9 cellular contexts compared by ENCODE assay signal in the genomic region with DNA sequence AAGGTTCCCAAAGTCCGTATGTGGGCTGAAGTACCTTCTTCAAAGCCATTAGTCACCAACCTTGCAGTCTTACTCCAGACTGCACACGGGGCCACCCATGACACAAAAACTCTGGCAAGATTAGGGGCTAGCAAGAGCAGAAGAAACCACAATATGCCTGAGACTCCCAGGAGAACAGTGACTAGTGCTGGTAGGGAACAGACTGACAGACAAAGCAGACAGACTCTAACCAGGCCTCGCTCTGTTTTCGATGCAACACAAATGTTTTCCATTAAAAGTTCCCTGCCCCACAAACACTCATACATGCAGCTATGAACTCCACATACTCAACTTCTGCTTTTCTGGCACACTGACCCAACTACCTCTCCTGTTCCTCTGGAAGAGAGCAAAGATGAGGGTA.
A peak's percentile ranks its signal among the peaks of the same experiment; 100 is the strongest.
DNase-seq lines count a peak whose midpoint lies in the region; ATAC-seq, FAIRE-seq and TF ChIP-seq lines count a peak whose summit lies in the region.
"Had no signal": no experiment of that assay in that cellular context is flagged by ENCODE, and none has a peak within 500 bp of the region (broad histone marks: within the 10 kb centered on the region; RNA-seq: fewer than 3 reads in every experiment).

No MANE protein-coding gene starts in this region.

- H3K27ac ChIP-seq in endodermal cell (ENCODE audit: low read depth, low read length), result no peak overlapping the region

- no peak overlapping the region for H3K9ac ChIP-seq in endodermal cell (ENCODE audit: extremely low read depth, low read length, poor library complexity, severe bottlenecking)

- ATAC-seq in natural killer cell treated with Interleukin-12 subunit alpha and Interleukin-12 subunit beta and Interleukin-15 and Interleukin-18, amount 100 ng/mL, for 72 hours, result no peak
- ATAC-seq: HCT116 had no signal

- no peaks in the 10 kb centered on the region for H3K4me1 Mint-ChIP-seq in endodermal cell
- peaks cover 36 to 41% of the 10 kb centered on the region in 2 donors for H3K4me1 Mint-ChIP-seq in natural killer cell treated with Interleukin-12 subunit alpha and Interleukin-12 subunit beta and Interleukin-15 and Interleukin-18, amount 100 ng/mL, for 72 hours (ENCODE audit: low read depth in 2 of 2)

- peak; percentile 63 for DNase-seq in CD1c-positive myeloid dendritic cell (ENCODE audit: extremely low spot score)
- DNase-seq in NB4 (ENCODE audit: low read depth), result peak; percentile 83
- DNase-seq in endodermal cell, result no peak
- no peak for DNase-seq in natural killer cell treated with Interleukin-12 subunit alpha and Interleukin-12 subunit beta and Interleukin-15 and Interleukin-18, amount 100 ng/mL, for 72 hours (ENCODE audit: low spot score)
- no peak for DNase-seq in OCI-M2 (lab: John Stamatoyannopoulos, UW; ENCODE audit: unreplicated experiment)
- DNase-seq in urothelium cell line (ENCODE audit: low spot score), result no peak
- DNase-seq in cerebellar cortex (ENCODE audit: low spot score), result no peak
- DNase-seq in mesenteric fat pad (ENCODE audit: low spot score), result no peak

- peak overlapping the region; percentile 76 for H3K27ac Mint-ChIP-seq in endodermal cell
- H3K27ac Mint-ChIP-seq in natural killer cell treated with Interleukin-12 subunit alpha and Interleukin-12 subunit beta and Interleukin-15 and Interleukin-18, amount 100 ng/mL, for 72 hours, result peak overlapping the region in 1 of 2 donors; percentile 85

- TF ChIP-seq POLR2A in NB4 (IDR thresholded peaks at IDR 0.05; ENCODE audit: extremely low read depth, insufficient read length), result no peak

- H3K9me3 ChIP-seq in endodermal cell (ENCODE audit: control insufficient read depth, low read length), result no peaks in the 10 kb centered on the region

- H3K36me3 Mint-ChIP-seq in endodermal cell (ENCODE audit: low read depth), result peaks cover 56% of the 10 kb centered on the region
- H3K36me3 Mint-ChIP-seq in natural killer cell treated with Interleukin-12 subunit alpha and Interleukin-12 subunit beta and Interleukin-15 and Interleukin-18, amount 100 ng/mL, for 72 hours, result peaks cover 8% of the 10 kb centered on the region

- H3K9me3 Mint-ChIP-seq in endodermal cell, result no peaks in the 10 kb centered on the region
- H3K9me3 Mint-ChIP-seq in natural killer cell treated with Interleukin-12 subunit alpha and Interleukin-12 subunit beta and Interleukin-15 and Interleukin-18, amount 100 ng/mL, for 72 hours, result no peaks in the 10 kb centered on the region

- no peak for FAIRE-seq in urothelium cell line (lab: Jason Lieb, UNC)

- peaks cover 76% of the 10 kb centered on the region for H3K36me3 ChIP-seq in endodermal cell (ENCODE audit: control insufficient read depth, insufficient read depth, low read length)

- no peak overlapping the region for H3K4me3 Mint-ChIP-seq in endodermal cell
- H3K4me3 Mint-ChIP-seq in natural killer cell treated with Interleukin-12 subunit alpha and Interleukin-12 subunit beta and Interleukin-15 and Interleukin-18, amount 100 ng/mL, for 72 hours, result peak overlapping the region; percentile 28

- 90 to 93% methylated on average over 3 to 4 of the region's 4 CpGs for WGBS in endodermal cell (ENCODE audit: insufficient coverage in 1 of 2, insufficient read length in 1 of 2), 2 experiments

- H3K4me1 ChIP-seq in endodermal cell (ENCODE audit: control insufficient read depth, insufficient read depth, low read length), result no peaks in the 10 kb centered on the region

- no peak for TF ChIP-seq CTCF in NB4 (IDR thresholded peaks at IDR 0.05; ENCODE audit: low read depth, low read length)
- no peak for TF ChIP-seq CTCF in endodermal cell (conservative IDR thresholded peaks at IDR 0.05)

- no peaks in the 10 kb centered on the region for H3K27me3 ChIP-seq in endodermal cell (ENCODE audit: control insufficient read depth, insufficient read depth, low read length, poor library complexity, severe bottlenecking)

- H3K4me3 ChIP-seq in NB4 (ENCODE audit: low read depth, low read length), result no peak overlapping the region
- H3K4me3 ChIP-seq in endodermal cell (ENCODE audit: low read length), result no peak overlapping the region

- H3K27me3 Mint-ChIP-seq in endodermal cell (ENCODE audit: insufficient read depth), result no peaks in the 10 kb centered on the region
- no peaks in the 10 kb centered on the region for H3K27me3 Mint-ChIP-seq in natural killer cell treated with Interleukin-12 subunit alpha and Interleukin-12 subunit beta and Interleukin-15 and Interleukin-18, amount 100 ng/mL, for 72 hours

Comparison
In these comparisons a context has a peak if more than half of its experiments do, and no peak if none do; other contexts are left out.
1. DNase-seq: peak in CD1c-positive myeloid dendritic cell (single experiment) and NB4 (single experiment); none in endodermal cell (single experiment), natural killer cell treated with Interleukin-12 subunit alpha and Interleukin-12 subunit beta and Interleukin-15 and Interleukin-18, amount 100 ng/mL, for 72 hours (single experiment), OCI-M2 (single experiment), urothelium cell line (single experiment), cerebellar cortex (single experiment) and mesenteric fat pad (single experiment).